ENCODE assay signal across 9 cellular contexts in the genomic region with DNA sequence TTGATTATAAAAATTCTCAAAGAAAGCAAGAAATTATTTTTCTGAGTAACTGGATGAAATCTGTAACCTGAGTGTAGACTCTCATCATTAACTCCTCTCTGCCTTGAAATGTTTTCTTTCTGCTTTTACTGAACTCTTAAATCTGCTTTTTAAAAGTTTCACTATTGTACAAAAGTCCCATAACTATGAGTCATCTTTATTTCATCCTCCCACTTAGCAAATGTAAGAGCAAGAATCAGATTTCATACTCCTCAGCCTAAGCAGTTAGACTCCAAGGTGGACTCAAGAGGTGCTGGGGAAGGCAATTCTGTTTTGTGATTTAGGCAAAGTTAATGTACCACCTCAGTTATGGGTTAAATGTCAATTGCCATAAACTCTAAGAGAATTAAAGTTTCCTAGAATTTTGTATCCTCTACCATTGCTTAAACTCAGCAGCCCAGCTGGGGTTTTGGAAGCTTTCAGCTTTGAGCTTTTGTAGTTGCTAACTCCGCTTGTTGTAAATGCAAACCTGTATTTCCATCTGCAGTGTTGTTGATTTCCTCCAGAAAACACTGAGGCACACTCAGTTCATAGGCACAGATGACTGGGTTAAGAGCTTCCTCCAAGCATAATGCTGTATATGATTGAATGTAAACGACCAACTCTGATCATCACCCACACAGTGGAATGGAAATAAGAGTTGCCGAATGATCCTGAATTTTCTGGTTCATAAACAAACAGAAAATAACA.
A peak's percentile ranks its signal among the peaks of the same experiment; 100 is the strongest.
DNase-seq lines count a peak whose midpoint lies in the region; ATAC-seq and TF ChIP-seq lines count a peak whose summit lies in the region.
"Had no signal": no experiment of that assay in that cellular context is flagged by ENCODE, and none has a peak within 500 bp of the region (broad histone marks: within the 10 kb centered on the region; RNA-seq: fewer than 3 reads in every experiment).

No MANE protein-coding gene starts in this region.

- DNase-seq in NCI-H2107 treated with DMSO at 0.1 percent for 48 hours (lab: John Stamatoyannopoulos, UW; ENCODE audit: unreplicated experiment): peak; percentile 12
- DNase-seq in NCI-H2107 (lab: John Stamatoyannopoulos, UW): no peak
- no peak for DNase-seq in HEK293T (ENCODE audit: extremely low spot score)
- peak; percentile 47 for DNase-seq in RWPE1 (ENCODE audit: low spot score)
- DNase-seq in omental fat pad (ENCODE audit: low spot score): no peak
- no peak for DNase-seq in NAMALWA (ENCODE audit: low spot score)
- DNase-seq in posterior vena cava (ENCODE audit: low spot score): no peak
- DNase-seq in NCI-H1105 treated with DMSO at 0.1 percent for 48 hours (lab: John Stamatoyannopoulos, UW): no peak

- no peak overlapping the region for H3K27ac ChIP-seq in RWPE1
- H3K27ac ChIP-seq: BLaER1 had no signal

- CTCF ChIA-PET in HEK293T (lab: Yijun Ruan, JAX) (no interaction called here), RWPE1 (lab: Yijun Ruan, JAX) (interaction anchor here (0.6 to 0.7 kb wide), 2 partner anchors 162 to 401 kb away, joined by 3 to 5 read pairs; no protein-coding TSS in a partner anchor)

- TF ChIP-seq CTCF in RWPE1 (conservative IDR thresholded peaks at IDR 0.05; ENCODE audit: low read depth) (no peak), omental fat pad (IDR thresholded peaks at IDR 0.05) (no peak)

- ATAC-seq in omental fat pad (ENCODE audit: low FRiP score): peak; percentile 73

- intact Hi-C loops in posterior vena cava (cut with DNase I): no loop called here

- POLR2A ChIA-PET in HEK293T (lab: Yijun Ruan, JAX): no interaction called here
- POLR2A ChIA-PET in RWPE1 (lab: Yijun Ruan, JAX; ENCODE audit: low non-redundant PET): no interaction called here

TF ChIP-seq in HEK293T, 16 proteins besides CTCF, POLR2A, EP300 and RAD21:
- no peak for TF ChIP-seq FOXM1 (IDR thresholded peaks at IDR 0.05; ENCODE audit: borderline replicate concordance)
- no peak for TF ChIP-seq LEF1 (IDR thresholded peaks at IDR 0.05; ENCODE audit: borderline replicate concordance)
- TF ChIP-seq HDGF (IDR thresholded peaks at IDR 0.05; ENCODE audit: borderline replicate concordance): no peak
- no peak for TF ChIP-seq SUZ12 (IDR thresholded peaks at IDR 0.05)
- TF ChIP-seq FOXK2 (IDR thresholded peaks at IDR 0.05): no peak
- TF ChIP-seq, protein P1, sequence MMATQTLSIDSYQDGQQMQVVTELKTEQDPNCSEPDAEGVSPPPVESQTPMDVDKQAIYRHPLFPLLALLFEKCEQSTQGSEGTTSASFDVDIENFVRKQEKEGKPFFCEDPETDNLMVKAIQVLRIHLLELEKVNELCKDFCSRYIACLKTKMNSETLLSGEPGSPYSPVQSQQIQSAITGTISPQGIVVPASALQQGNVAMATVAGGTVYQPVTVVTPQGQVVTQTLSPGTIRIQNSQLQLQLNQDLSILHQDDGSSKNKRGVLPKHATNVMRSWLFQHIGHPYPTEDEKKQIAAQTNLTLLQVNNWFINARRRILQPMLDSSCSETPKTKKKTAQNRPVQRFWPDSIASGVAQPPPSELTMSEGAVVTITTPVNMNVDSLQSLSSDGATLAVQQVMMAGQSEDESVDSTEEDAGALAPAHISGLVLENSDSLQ (IDR thresholded peaks at IDR 0.05): peak; percentile 38; the same call in 1 of the 2 replicates
- TF ChIP-seq SP1 (IDR thresholded peaks at IDR 0.05): no peak
- TF ChIP-seq CTBP1 (IDR thresholded peaks at IDR 0.05; ENCODE audit: borderline replicate concordance): no peak
TF ChIP-seq in HEK293T: peak in this region for 1.

Comparison
In these comparisons a context has a peak if more than half of its experiments do, and no peak if none do; other contexts are left out.
1. DNase-seq: peak in NCI-H2107 treated with DMSO at 0.1 percent for 48 hours (single experiment) and RWPE1 (single experiment); none in NCI-H2107 (single experiment), HEK293T (single experiment), omental fat pad (single experiment), NAMALWA (single experiment), posterior vena cava (single experiment) and NCI-H1105 treated with DMSO at 0.1 percent for 48 hours (single experiment).